Comparison of ENCODE assay signal across 8 cellular contexts in the genomic region with DNA sequence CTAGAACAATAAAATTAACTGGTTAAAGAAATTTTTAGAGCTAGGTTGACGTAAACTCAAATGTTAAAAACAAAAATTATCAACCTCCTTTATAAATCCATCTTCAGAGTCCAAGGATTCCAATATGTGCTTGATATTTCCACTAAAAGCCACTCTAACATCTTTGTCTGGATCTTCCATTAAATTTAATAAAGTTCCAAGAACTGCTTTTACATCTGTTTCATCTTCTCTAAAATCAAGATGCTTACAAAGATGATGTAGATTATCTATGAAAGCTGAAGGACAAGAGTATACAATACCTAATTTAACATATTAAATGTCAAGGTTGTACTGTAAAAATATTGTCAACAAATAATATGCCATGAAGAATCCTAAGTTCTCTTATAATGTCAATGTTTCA.
"Had no signal": no experiment of that assay in that cellular context is flagged by ENCODE, and none has a peak within 500 bp of the region (broad histone marks: within the 10 kb centered on the region; RNA-seq: fewer than 3 reads in every experiment).

No MANE protein-coding gene starts in this region.

- FAIRE-seq: H54, HTR-8/SVneo had no signal

- DNase-seq: GM23248, GOT3, H9, HCEC 1CT, IMR-90 had no signal

- H2AFZ ChIP-seq: GM23248 had no signal

- H3K4me3 ChIP-seq: GM23248, K562 had no signal

- H3K27ac ChIP-seq: GM23248 had no signal

- H3K27ac Mint-ChIP-seq: H9 had no signal

- ATAC-seq: K562 had no signal

- H3K4me1 Mint-ChIP-seq: H9 had no signal

- H3K9ac ChIP-seq: GM23248 had no signal

- H3K4me3 Mint-ChIP-seq: H9 had no signal
